In genomic region chr1:201122321-201123017, GRCh38 we compare ENCODE assay signal across 2 cellular contexts.
TF ChIP-seq lines count a peak whose summit lies in the region.

No MANE protein-coding gene starts in this region.

TF ChIP-seq in HepG2, 621 proteins besides CTCF, POLR2A, EP300 and RAD21:
- TF ChIP-seq TBX3 (IDR thresholded peaks at IDR 0.05; ENCODE audit: borderline replicate concordance) (no peak), ZNF768 (CRISPR knock-in tag; IDR thresholded peaks at IDR 0.05) (peak; percentile 12; the same call in 1 of the 2 replicates)

TF ChIP-seq in K562, 482 proteins besides CTCF, POLR2A, EP300 and RAD21:
- TF ChIP-seq RBM25 (IDR thresholded peaks at IDR 0.05; ENCODE audit: low read depth, low read length, severe bottlenecking) (peak; percentile 65), BCOR (IDR thresholded peaks at IDR 0.05) (0 out of 2 replicates have a peak, but pooled peaks have one; percentile 18), NFATC3 (IDR thresholded peaks at IDR 0.05) (no peak), PHTF2 (CRISPR knock-in tag; IDR thresholded peaks at IDR 0.05) (no peak), USF1 (CRISPR knock-in tag; IDR thresholded peaks at IDR 0.05) (no peak), ILK (tag; IDR thresholded peaks at IDR 0.05; ENCODE audit: borderline replicate concordance, low read depth) (no peak), ZFP36 (IDR thresholded peaks at IDR 0.05; ENCODE audit: low read depth, low read length, partially characterized antibody) (peak; percentile 74)
TF ChIP-seq in K562: peak in this region for 3.
